ENCODE assay signal across 1 cellular context in genomic region chr9:6014668-6015270, GRCh38.
TF ChIP-seq lines count a peak whose summit lies in the region.

No MANE protein-coding gene starts in this region.

TF ChIP-seq in WTC11, 78 proteins besides CTCF, POLR2A, EP300 and RAD21 (continued from another document):
- TF ChIP-seq ARID4B (CRISPR knock-in tag; IDR thresholded peaks at IDR 0.05; ENCODE audit: borderline replicate concordance) (no peak), ZNF219 (CRISPR knock-in tag; IDR thresholded peaks at IDR 0.05; ENCODE audit: borderline replicate concordance) (no peak), EMX1 (CRISPR knock-in tag; IDR thresholded peaks at IDR 0.05) (no peak), HMGA2 (CRISPR knock-in tag; IDR thresholded peaks at IDR 0.05) (no peak)
TF ChIP-seq in WTC11: peak in this region for 0.
